In the genomic region with DNA sequence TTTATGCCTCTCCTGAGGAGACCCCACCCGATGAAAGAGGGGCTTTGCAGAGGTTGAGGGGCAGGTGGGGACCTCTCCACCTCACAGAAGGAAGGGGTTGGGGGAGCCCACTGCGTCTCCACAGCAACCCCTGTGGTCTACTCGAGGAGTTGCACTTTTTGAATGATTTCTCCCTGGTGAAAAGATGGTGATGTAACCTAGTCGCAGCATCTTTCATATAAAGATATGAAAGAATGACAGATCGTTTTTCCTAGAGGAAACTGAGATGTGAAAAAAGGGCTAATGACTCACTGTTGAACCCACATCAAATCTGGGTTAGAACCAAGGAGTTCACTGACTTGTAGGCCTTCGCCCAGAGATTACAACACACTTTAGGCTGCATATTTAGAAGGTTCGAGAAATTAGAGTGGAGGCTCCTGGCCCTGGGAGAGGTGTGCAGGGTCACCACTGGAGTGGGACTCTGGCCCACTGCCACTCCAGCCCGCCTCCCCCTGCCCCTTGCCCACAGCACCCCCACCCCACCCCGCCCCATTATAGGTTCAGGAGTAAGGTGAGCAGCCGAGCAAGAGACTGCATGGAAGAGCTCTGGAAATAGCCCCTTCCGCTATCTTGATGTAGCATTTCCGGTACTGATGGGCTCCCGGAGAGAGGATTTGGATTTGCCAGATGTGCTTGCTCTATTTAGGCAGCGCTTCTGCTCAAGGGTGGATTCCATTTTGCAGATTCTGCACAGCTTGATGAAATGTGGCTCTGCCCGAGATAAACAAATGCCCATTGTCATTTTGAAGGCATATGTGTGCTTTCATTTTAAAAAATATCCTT, we compare ENCODE assay signal across 8 cellular contexts. TPM values are rescaled to one million over a fixed set of nuclear protein-coding genes. Genes with fewer than 3 reads are reported as not detected.
A peak's percentile ranks its signal among the peaks of the same experiment; 100 is the strongest.
DNase-seq lines count a peak whose midpoint lies in the region; FAIRE-seq and TF ChIP-seq lines count a peak whose summit lies in the region.

No MANE protein-coding gene starts in this region.

- H3K4me1 ChIP-seq in HEK293 (ENCODE audit: control insufficient read depth, insufficient read depth, low read length) (peaks cover 3% of the 10 kb centered on the region), adipocyte (ENCODE audit: control insufficient read depth, insufficient read depth, low read length) (peaks cover 33% of the 10 kb centered on the region), kidney (ENCODE audit: control insufficient read depth in 1 of 2, insufficient read depth in 1 of 2, low read depth in 1 of 2, low read length in 2 of 2) (no peaks in the 10 kb centered on the region), thyroid gland (peaks cover 5 to 8% of the 10 kb centered on the region in 2 donors)

- no peaks in the 10 kb centered on the region for H3K27me3 ChIP-seq in adipocyte (replicated peaks; ENCODE audit: control insufficient read depth, insufficient read depth, low read length)
- H3K27me3 ChIP-seq in thyroid gland, result no peaks in the 10 kb centered on the region

- in situ Hi-C loops in GM13976 (cut with MboI; ENCODE audit: low sequenced_read_pairs, unreplicated experiment), result no loop called here

- no peak overlapping the region for H3K4me3 ChIP-seq in HEK293 (ENCODE audit: low read depth, low read length)
- no peak overlapping the region for H3K4me3 ChIP-seq in NB4 (ENCODE audit: low read depth, low read length)
- H3K4me3 ChIP-seq in adipocyte (ENCODE audit: low read length), result peak overlapping the region; percentile 75
- peak overlapping the region; percentile 15 to 44 for H3K4me3 ChIP-seq in kidney (ENCODE audit: low read length in 2 of 2)
- peak overlapping the region in 1 of 3 donors; percentile 3 for H3K4me3 ChIP-seq in thyroid gland (replicated peaks in 1 of 3)

- no peak for TF ChIP-seq POLR2A in NB4 (IDR thresholded peaks at IDR 0.05; ENCODE audit: extremely low read depth, insufficient read length)
- no peak for TF ChIP-seq POLR2A in thyroid gland (IDR thresholded peaks at IDR 0.05)

- 65 to 69% methylated on average over 15 of the region's 15 CpGs for WGBS in thyroid gland, 2 donors

- intact Hi-C loops in kidney (cut with DNase I), result no loop called here
- intact Hi-C loops in thyroid gland (cut with DNase I), result no loop called here

- POLR2A ChIA-PET in HEK293 (lab: Yijun Ruan, JAX), result no interaction called here

- H3K27ac ChIP-seq in HEK293 (ENCODE audit: extremely low read depth, low read depth, low read length) (no peak overlapping the region), kidney (ENCODE audit: low read depth in 2 of 2, low read length in 2 of 2) (peak overlapping the region; percentile 3 to 63), thyroid gland (peak overlapping the region; percentile 36 to 75 (median 55))

- H3K36me3 ChIP-seq in HEK293 (ENCODE audit: control insufficient read depth in 2 of 2, insufficient read depth in 1 of 2, low read length in 2 of 2) (no peaks in the 10 kb centered on the region), adipocyte (ENCODE audit: control insufficient read depth, insufficient read depth, low read length, severe bottlenecking) (no peaks in the 10 kb centered on the region), kidney (ENCODE audit: control insufficient read depth in 1 of 2, insufficient read depth in 2 of 2, low read length in 2 of 2) (no peaks in the 10 kb centered on the region), thyroid gland (no peaks in the 10 kb centered on the region)

- TF ChIP-seq CTCF in GM13976 (IDR thresholded peaks at IDR 0.05; ENCODE audit: borderline replicate concordance, control extremely low read depth, extremely low read depth, insufficient read depth, missing control alignments) (peak; percentile 38), HEK293 (tag by site-specific recombination; IDR thresholded peaks at IDR 0.05) (no peak), NB4 (IDR thresholded peaks at IDR 0.05; ENCODE audit: low read depth, low read length) (peak; percentile 40), kidney (IDR thresholded peaks at IDR 0.05; ENCODE audit: borderline replicate concordance, extremely low read depth, insufficient read depth) (peak; percentile 14), thyroid gland (IDR thresholded peaks at IDR 0.05) (peak in 5 of 6 experiments; percentile 22 to 62 (median 39))

- CTCF ChIA-PET in HEK293 (lab: Yijun Ruan, JAX), result interaction anchor here (0.7 kb wide), 1 partner anchor 709 kb away, joined by 3 read pairs; no protein-coding TSS in a partner anchor

- DNase-seq in GM13976 (ENCODE audit: low spot score), result peak; percentile 55
- peak; percentile 48 for DNase-seq in NB4 (ENCODE audit: low read depth)
- DNase-seq in adipocyte (ENCODE audit: low read depth), result peak; percentile 73
- DNase-seq in kidney, result no peak
- peak; percentile 18 to 38 for DNase-seq in thyroid gland
- DNase-seq in HPDE6-E6E7 (ENCODE audit: extremely low spot score), result no peak
- DNase-seq in KG1 (lab: John Stamatoyannopoulos, UW), result no peak

- no peaks in the 10 kb centered on the region for H3K9me3 ChIP-seq in HEK293 (ENCODE audit: control insufficient read depth, insufficient read depth, low read depth, low read length)
- no peaks in the 10 kb centered on the region for H3K9me3 ChIP-seq in adipocyte (ENCODE audit: control insufficient read depth, low read length)
- no peaks in the 10 kb centered on the region for H3K9me3 ChIP-seq in kidney (ENCODE audit: control insufficient read depth in 1 of 2, low read length in 2 of 2)
- no peaks in the 10 kb centered on the region for H3K9me3 ChIP-seq in thyroid gland

- H3K9ac ChIP-seq in adipocyte (ENCODE audit: low read length), result no peak overlapping the region
- no peak overlapping the region for H3K9ac ChIP-seq in kidney (ENCODE audit: low read length in 2 of 2)

- no peak for FAIRE-seq in kidney (lab: Jason Lieb, UNC)

TF ChIP-seq in HEK293, 187 proteins besides CTCF, POLR2A, EP300 and RAD21 (continues in another document):
- TF ChIP-seq OSR2 (tag by site-specific recombination; IDR thresholded peaks at IDR 0.05) (no peak), ZNF791 (tag by site-specific recombination; IDR thresholded peaks at IDR 0.05) (no peak), ZNF10 (tag by site-specific recombination; IDR thresholded peaks at IDR 0.05) (no peak), ZFP41 (tag by site-specific recombination; IDR thresholded peaks at IDR 0.05; ENCODE audit: borderline replicate concordance) (no peak), ZNF19 (tag by site-specific recombination; IDR thresholded peaks at IDR 0.05; ENCODE audit: low read depth) (no peak), ZNF558 (tag by site-specific recombination; IDR thresholded peaks at IDR 0.05) (no peak), HOXA7 (CRISPR knock-in tag; IDR thresholded peaks at IDR 0.05; ENCODE audit: borderline replicate concordance) (no peak), ZFHX2 (tag by site-specific recombination; conservative IDR thresholded peaks at IDR 0.05) (no peak), PATZ1 (tag by site-specific recombination; IDR thresholded peaks at IDR 0.05) (0 out of 2 replicates have a peak, but pooled peaks have one; percentile 23)
- TF ChIP-seq, protein P1, sequence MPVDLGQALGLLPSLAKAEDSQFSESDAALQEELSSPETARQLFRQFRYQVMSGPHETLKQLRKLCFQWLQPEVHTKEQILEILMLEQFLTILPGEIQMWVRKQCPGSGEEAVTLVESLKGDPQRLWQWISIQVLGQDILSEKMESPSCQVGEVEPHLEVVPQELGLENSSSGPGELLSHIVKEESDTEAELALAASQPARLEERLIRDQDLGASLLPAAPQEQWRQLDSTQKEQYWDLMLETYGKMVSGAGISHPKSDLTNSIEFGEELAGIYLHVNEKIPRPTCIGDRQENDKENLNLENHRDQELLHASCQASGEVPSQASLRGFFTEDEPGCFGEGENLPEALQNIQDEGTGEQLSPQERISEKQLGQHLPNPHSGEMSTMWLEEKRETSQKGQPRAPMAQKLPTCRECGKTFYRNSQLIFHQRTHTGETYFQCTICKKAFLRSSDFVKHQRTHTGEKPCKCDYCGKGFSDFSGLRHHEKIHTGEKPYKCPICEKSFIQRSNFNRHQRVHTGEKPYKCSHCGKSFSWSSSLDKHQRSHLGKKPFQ (tag by site-specific recombination; IDR thresholded peaks at IDR 0.05), result no peak
- TF ChIP-seq, protein P2, sequence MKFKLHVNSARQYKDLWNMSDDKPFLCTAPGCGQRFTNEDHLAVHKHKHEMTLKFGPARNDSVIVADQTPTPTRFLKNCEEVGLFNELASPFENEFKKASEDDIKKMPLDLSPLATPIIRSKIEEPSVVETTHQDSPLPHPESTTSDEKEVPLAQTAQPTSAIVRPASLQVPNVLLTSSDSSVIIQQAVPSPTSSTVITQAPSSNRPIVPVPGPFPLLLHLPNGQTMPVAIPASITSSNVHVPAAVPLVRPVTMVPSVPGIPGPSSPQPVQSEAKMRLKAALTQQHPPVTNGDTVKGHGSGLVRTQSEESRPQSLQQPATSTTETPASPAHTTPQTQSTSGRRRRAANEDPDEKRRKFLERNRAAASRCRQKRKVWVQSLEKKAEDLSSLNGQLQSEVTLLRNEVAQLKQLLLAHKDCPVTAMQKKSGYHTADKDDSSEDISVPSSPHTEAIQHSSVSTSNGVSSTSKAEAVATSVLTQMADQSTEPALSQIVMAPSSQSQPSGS (tag by site-specific recombination; IDR thresholded peaks at IDR 0.05; ENCODE audit: low read depth), result 0 out of 2 replicates have a peak, but pooled peaks have one; percentile 3

RNA-seq across cellular contexts. Expression of gene TGFB2, which starts 6.7 kb away (rescaled TPM):
- total RNA-seq in kidney (12.2 TPM), thyroid gland (10 to 100 TPM in 1 of 4 donors, 1 to 10 TPM in 3; 2.2 to 16.7 (median 8.0) TPM)
- polyA plus RNA-seq in kidney (ENCODE audit: insufficient read depth, low read depth, low replicate concordance), result 1.4 TPM

Comparison
In these comparisons a context has a peak if more than half of its experiments do, and no peak if none do; other contexts are left out.
1. DNase-seq: peak in GM13976 (single experiment), NB4 (single experiment), adipocyte (single experiment) and thyroid gland (2 of 2); none in kidney (single experiment), HPDE6-E6E7 (single experiment) and KG1 (single experiment).
2. H3K4me3 ChIP-seq: peak in adipocyte (single experiment) and kidney (2 of 2); none in HEK293 (single experiment) and NB4 (single experiment).